ENCODE assay signal across 11 cellular contexts in the genomic region with DNA sequence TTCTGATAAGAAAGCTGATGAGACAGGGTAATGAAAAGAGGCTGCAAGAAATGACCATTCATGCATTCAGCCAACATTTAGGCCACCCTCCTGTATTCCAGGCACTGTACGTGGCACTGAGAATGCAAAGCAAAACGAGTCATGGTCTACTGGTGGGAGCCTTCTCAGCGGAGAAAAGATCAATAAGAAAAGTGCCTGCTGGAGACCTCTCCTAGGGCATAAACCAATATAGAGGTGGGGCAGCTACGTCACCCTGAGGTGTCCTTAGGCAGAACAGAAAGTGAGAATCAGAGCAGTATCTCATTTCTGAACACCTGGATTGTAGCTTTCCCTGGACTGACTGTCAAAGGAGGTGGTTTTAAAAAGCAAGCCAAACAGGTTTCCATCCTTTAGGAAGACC. TPM values are rescaled to one million over a fixed set of nuclear protein-coding genes. Genes with fewer than 3 reads are reported as not detected.
DNase-seq lines count a peak whose midpoint lies in the region; ATAC-seq and TF ChIP-seq lines count a peak whose summit lies in the region.
"Not testable (repeated sequence)": the region's sequence is repeated elsewhere in the genome, so short reads cannot be mapped to it uniquely, and the experiment has no call there.
"Had no signal": no experiment of that assay in that cellular context is flagged by ENCODE, and none has a peak within 500 bp of the region (broad histone marks: within the 10 kb centered on the region; RNA-seq: fewer than 3 reads in every experiment).

No MANE protein-coding gene starts in this region.

- not testable (repeated sequence) for H3K4me1 Mint-ChIP-seq in activated CD8-positive, alpha-beta T cell treated with anti-CD3 and anti-CD28 coated beads, Interleukin-2, amount 10 ng/mL, durations not matched to agents 7 days and 5 days (ENCODE audit: low read depth); activated naive CD4-positive, alpha-beta T cell treated with anti-CD3 and anti-CD28 coated beads, Interleukin-2, amount 10 ng/mL, durations not matched to agents 7 days and 5 days; naive thymus-derived CD4-positive, alpha-beta T cell; stimulated activated naive CD8-positive, alpha-beta T cell treated with anti-CD3 and anti-CD28 coated beads, Interleukin-15, amount 100 ng/mL, for 72 hours

- H3K9me3 Mint-ChIP-seq in activated CD8-positive, alpha-beta T cell treated with anti-CD3 and anti-CD28 coated beads, Interleukin-2, amount 10 ng/mL, durations not matched to agents 7 days and 5 days (ENCODE audit: insufficient read depth); activated naive CD4-positive, alpha-beta T cell treated with anti-CD3 and anti-CD28 coated beads, Interleukin-2, amount 10 ng/mL, durations not matched to agents 7 days and 5 days; naive thymus-derived CD4-positive, alpha-beta T cell; stimulated activated naive CD8-positive, alpha-beta T cell treated with anti-CD3 and anti-CD28 coated beads, Interleukin-15, amount 100 ng/mL, for 72 hours: not testable (repeated sequence)

- not testable (repeated sequence) for H3K27me3 ChIP-seq in PC-9 (ENCODE audit: insufficient read depth, low read depth); naive thymus-derived CD4-positive, alpha-beta T cell (ENCODE audit: control insufficient read depth in 2 of 2, insufficient read depth in 2 of 2, low read length in 2 of 2)

- H4K20me1 ChIP-seq in PC-9 (ENCODE audit: insufficient read depth): not testable (repeated sequence)

- not testable (repeated sequence) for H3K9me2 ChIP-seq in PC-9 (ENCODE audit: insufficient read depth)

- H3K4me3 Mint-ChIP-seq in activated CD8-positive, alpha-beta T cell treated with anti-CD3 and anti-CD28 coated beads, Interleukin-2, amount 10 ng/mL, durations not matched to agents 7 days and 5 days: peak overlapping the region; percentile 53
- not testable (repeated sequence) for H3K4me3 Mint-ChIP-seq in activated naive CD4-positive, alpha-beta T cell treated with anti-CD3 and anti-CD28 coated beads, Interleukin-2, amount 10 ng/mL, durations not matched to agents 7 days and 5 days
- H3K4me3 Mint-ChIP-seq in naive thymus-derived CD4-positive, alpha-beta T cell: peak overlapping the region in 7 of 10 donors; percentile 29 to 77 (median 57)
- peak overlapping the region; percentile 35 to 37 for H3K4me3 Mint-ChIP-seq in stimulated activated naive CD8-positive, alpha-beta T cell treated with anti-CD3 and anti-CD28 coated beads, Interleukin-15, amount 100 ng/mL, for 72 hours

- not testable (repeated sequence) for H3K36me3 Mint-ChIP-seq in activated CD8-positive, alpha-beta T cell treated with anti-CD3 and anti-CD28 coated beads, Interleukin-2, amount 10 ng/mL, durations not matched to agents 7 days and 5 days (ENCODE audit: low read depth); activated naive CD4-positive, alpha-beta T cell treated with anti-CD3 and anti-CD28 coated beads, Interleukin-2, amount 10 ng/mL, durations not matched to agents 7 days and 5 days; naive thymus-derived CD4-positive, alpha-beta T cell

- CTCF ChIA-PET in PC-9 (lab: Charles Lee); activated CD8-positive, alpha-beta T cell treated with anti-CD3 and anti-CD28 coated beads, Interleukin-2, amount 10 ng/mL, durations not matched to agents 7 days and 5 days (lab: Charles Lee); activated naive CD4-positive, alpha-beta T cell treated with anti-CD3 and anti-CD28 coated beads, Interleukin-2, amount 10 ng/mL, durations not matched to agents 7 days and 5 days (lab: Charles Lee); naive thymus-derived CD4-positive, alpha-beta T cell (lab: Charles Lee): not testable (repeated sequence)

- not testable (repeated sequence) for TF ChIP-seq CTCF in PC-9 (conservative IDR thresholded peaks at IDR 0.05)

- not testable (repeated sequence) for H3K27ac ChIP-seq in PC-9
- peak overlapping the region; percentile 55 for H3K27ac ChIP-seq in naive thymus-derived CD4-positive, alpha-beta T cell (ENCODE audit: low read depth, low read length)

- H3K79me2 ChIP-seq in PC-9 (ENCODE audit: low read depth): not testable (repeated sequence)

- DNase-seq in DMS53 (lab: John Stamatoyannopoulos, UW) (peak; percentile 3), T-helper 9 cell (peak; percentile 4)
- not testable (repeated sequence) for DNase-seq in PC-9; activated CD8-positive, alpha-beta T cell treated with anti-CD3 and anti-CD28 coated beads, Interleukin-2, amount 10 ng/mL, durations not matched to agents 7 days and 5 days
- peak; percentile 38 for DNase-seq in activated naive CD4-positive, alpha-beta T cell treated with anti-CD3 and anti-CD28 coated beads, Interleukin-2, amount 10 ng/mL, durations not matched to agents 7 days and 5 days
- DNase-seq in effector CD4-positive, alpha-beta T cell: peak; percentile 6
- DNase-seq in naive thymus-derived CD4-positive, alpha-beta T cell: peak in 6 of 9 donors; percentile 10 to 48 (median 39)
- peak in 1 of 2 donors; percentile 17 for DNase-seq in stimulated activated naive CD8-positive, alpha-beta T cell treated with anti-CD3 and anti-CD28 coated beads, Interleukin-15, amount 100 ng/mL, for 72 hours

- not testable (repeated sequence) for H3F3A ChIP-seq in PC-9 (ENCODE audit: insufficient read depth, low read depth)

- not testable (repeated sequence) for H2AFZ ChIP-seq in PC-9

- not testable (repeated sequence) for H3K9me3 ChIP-seq in PC-9 (ENCODE audit: insufficient read depth, low read depth); naive thymus-derived CD4-positive, alpha-beta T cell (ENCODE audit: control insufficient read depth in 2 of 3, low read length in 3 of 3)

- ATAC-seq in activated CD8-positive, alpha-beta T cell treated with anti-CD3 and anti-CD28 coated beads, Interleukin-2, amount 10 ng/mL, durations not matched to agents 7 days and 5 days; naive thymus-derived CD4-positive, alpha-beta T cell; stimulated activated naive CD8-positive, alpha-beta T cell treated with anti-CD3 and anti-CD28 coated beads, Interleukin-15, amount 100 ng/mL, for 72 hours: not testable (repeated sequence)

- intact Hi-C loops in PC-9 (cut with micrococcal nuclease; ENCODE audit: unreplicated experiment); naive thymus-derived CD4-positive, alpha-beta T cell (cut with micrococcal nuclease): not testable (repeated sequence)

- H3K36me3 ChIP-seq in PC-9 (ENCODE audit: low read depth); naive thymus-derived CD4-positive, alpha-beta T cell (ENCODE audit: control insufficient read depth in 2 of 3, insufficient read depth in 3 of 3, low read length in 3 of 3): not testable (repeated sequence)

- not testable (repeated sequence) for BruUV-seq in PC-9 (replicated peaks; lab: Mats Ljungman, UMichigan)

- POLR2A ChIA-PET in PC-9 (lab: Charles Lee; ENCODE audit: unreplicated experiment); activated CD8-positive, alpha-beta T cell treated with anti-CD3 and anti-CD28 coated beads, Interleukin-2, amount 10 ng/mL, durations not matched to agents 7 days and 5 days (lab: Charles Lee); naive thymus-derived CD4-positive, alpha-beta T cell (lab: Charles Lee): not testable (repeated sequence)

- not testable (repeated sequence) for H3K27me3 Mint-ChIP-seq in activated CD8-positive, alpha-beta T cell treated with anti-CD3 and anti-CD28 coated beads, Interleukin-2, amount 10 ng/mL, durations not matched to agents 7 days and 5 days (ENCODE audit: low read depth); activated naive CD4-positive, alpha-beta T cell treated with anti-CD3 and anti-CD28 coated beads, Interleukin-2, amount 10 ng/mL, durations not matched to agents 7 days and 5 days; naive thymus-derived CD4-positive, alpha-beta T cell; stimulated activated naive CD8-positive, alpha-beta T cell treated with anti-CD3 and anti-CD28 coated beads, Interleukin-15, amount 100 ng/mL, for 72 hours

- 0 out of 2 replicates have a peak overlapping the region, but pooled peaks have one; percentile 27 for H3K4me2 ChIP-seq in PC-9

- H3K4me3 ChIP-seq in PC-9; naive thymus-derived CD4-positive, alpha-beta T cell (ENCODE audit: low read length): not testable (repeated sequence)

- not testable (repeated sequence) for H3K4me1 ChIP-seq in PC-9 (replicated peaks; ENCODE audit: insufficient read depth); naive thymus-derived CD4-positive, alpha-beta T cell (ENCODE audit: control insufficient read depth in 2 of 2, insufficient read depth in 2 of 2, low read length in 2 of 2)

- peak overlapping the region; percentile 46 for H3K27ac Mint-ChIP-seq in activated CD8-positive, alpha-beta T cell treated with anti-CD3 and anti-CD28 coated beads, Interleukin-2, amount 10 ng/mL, durations not matched to agents 7 days and 5 days
- H3K27ac Mint-ChIP-seq in activated naive CD4-positive, alpha-beta T cell treated with anti-CD3 and anti-CD28 coated beads, Interleukin-2, amount 10 ng/mL, durations not matched to agents 7 days and 5 days: peak overlapping the region; percentile 70
- peak overlapping the region in 5 of 9 donors; percentile 52 to 82 (median 82) for H3K27ac Mint-ChIP-seq in naive thymus-derived CD4-positive, alpha-beta T cell
- H3K27ac Mint-ChIP-seq in stimulated activated naive CD8-positive, alpha-beta T cell treated with anti-CD3 and anti-CD28 coated beads, Interleukin-15, amount 100 ng/mL, for 72 hours: not testable (repeated sequence)

RNA-seq across cellular contexts. Expression of gene PPIAL4A, which starts 22.3 kb away (rescaled TPM):
- not detected in 2 replicates for total RNA-seq in PC-9 (2021)
- total RNA-seq in activated CD8-positive, alpha-beta T cell treated with anti-CD3 and anti-CD28 coated beads, Interleukin-2, amount 10 ng/mL, durations not matched to agents 7 days and 5 days: not detected
- 1 to 10 TPM in 1 of 5 experiments, under 1 TPM in 1, not detected in 3; 0.95 to 1.3 TPM for total RNA-seq in naive thymus-derived CD4-positive, alpha-beta T cell
- polyA plus RNA-seq in naive thymus-derived CD4-positive, alpha-beta T cell: not detected
- total RNA-seq: Calu3, IMR-90 had no signal
- polyA plus RNA-seq: A549, IMR-90 had no signal
